In genomic region chr10:69124558-69125121, GRCh38 we compare ENCODE assay signal across 8 cellular contexts. TPM values are rescaled to one million over a fixed set of nuclear protein-coding genes. Genes with fewer than 3 reads are reported as not detected.
DNase-seq lines count a peak whose midpoint lies in the region; ATAC-seq and TF ChIP-seq lines count a peak whose summit lies in the region.

No MANE protein-coding gene starts in this region.

- H3K79me2 ChIP-seq in OCI-LY3 (ENCODE audit: low read length) = peaks cover 21% of the 10 kb centered on the region

- H3K27me3 Mint-ChIP-seq in neural crest cell (ENCODE audit: low read depth) = no peaks in the 10 kb centered on the region

- no peak overlapping the region for H2AFZ ChIP-seq in OCI-LY3 (ENCODE audit: low read depth, low read length)

- no peaks in the 10 kb centered on the region for H3K36me3 Mint-ChIP-seq in neural crest cell (ENCODE audit: low read depth)

- H3K27me3 ChIP-seq in OCI-LY3 (ENCODE audit: low read depth, low read length) = no peaks in the 10 kb centered on the region
- H3K27me3 ChIP-seq in thymus (ENCODE audit: control insufficient read depth, insufficient read depth) = no peaks in the 10 kb centered on the region

- H3K36me3 ChIP-seq in OCI-LY3 (replicated peaks; ENCODE audit: low read depth, low read length) = no peaks in the 10 kb centered on the region
- no peaks in the 10 kb centered on the region for H3K36me3 ChIP-seq in thymus (ENCODE audit: control insufficient read depth, insufficient read depth)

- H3K4me1 ChIP-seq in OCI-LY3 (ENCODE audit: low read length) (peaks cover 9% of the 10 kb centered on the region), thymus (ENCODE audit: control insufficient read depth, insufficient read depth, low read length) (no peaks in the 10 kb centered on the region)

- H3K4me3 ChIP-seq in OCI-LY3 (ENCODE audit: low read length) (peak overlapping the region; percentile 98), fibroblast of the aortic adventitia (ENCODE audit: low read depth, low read length) (peak overlapping the region; percentile 86), thymus (ENCODE audit: low read length) (peak overlapping the region; percentile 97)

- peaks cover 24% of the 10 kb centered on the region for H3K4me1 Mint-ChIP-seq in neural crest cell

- no peaks in the 10 kb centered on the region for H3K9me3 Mint-ChIP-seq in neural crest cell

- H3K4me3 Mint-ChIP-seq in neural crest cell = peak overlapping the region; percentile 99

- ATAC-seq in GM19023 (IDR thresholded peaks at IDR 0.05; ENCODE audit: unreplicated experiment) = peak; percentile 34
- ATAC-seq in HG03196 (IDR thresholded peaks at IDR 0.05; ENCODE audit: unreplicated experiment) = peak; percentile 30

- H3K9me3 ChIP-seq in OCI-LY3 (ENCODE audit: insufficient read depth, low read length) = no peaks in the 10 kb centered on the region
- no peaks in the 10 kb centered on the region for H3K9me3 ChIP-seq in thymus (ENCODE audit: control insufficient read depth)

- DNase-seq in Ammon's horn (ENCODE audit: low spot score) (peak; percentile 68), fibroblast of the aortic adventitia (ENCODE audit: low read depth) (peak; percentile 62), neural crest cell (ENCODE audit: low read depth, low spot score) (peak; percentile 12)
- peak; percentile 16 to 19 for DNase-seq in activated T-helper 1 cell treated with anti-CD3 and anti-CD28 coated beads, Interleukin-2, amount 50 U/mL, for 16 hours (ENCODE audit: low read depth in 1 of 2, low spot score in 1 of 2)

- H3K27ac ChIP-seq in OCI-LY3 (ENCODE audit: low read length) (no peak overlapping the region), thymus (ENCODE audit: low read depth) (peak overlapping the region; percentile 93)

- H3K9ac ChIP-seq in OCI-LY3 (ENCODE audit: low read length) = peak overlapping the region; percentile 54

- no peak for TF ChIP-seq CTCF in OCI-LY3 (IDR thresholded peaks at IDR 0.05; ENCODE audit: low read depth, low read length)
- no peak for TF ChIP-seq CTCF in fibroblast of the aortic adventitia (IDR thresholded peaks at IDR 0.05; ENCODE audit: insufficient read depth, low read length)
- TF ChIP-seq CTCF in neural crest cell (conservative IDR thresholded peaks at IDR 0.05) = no peak

- WGBS in thymus = under 1% methylated on average over 25 of the region's 25 CpGs

- peak overlapping the region; percentile 75 for H3K4me2 ChIP-seq in OCI-LY3 (ENCODE audit: low read length)

- H3K27ac Mint-ChIP-seq in neural crest cell (ENCODE audit: unreplicated experiment) = peak overlapping the region; percentile 98

- no peaks in the 10 kb centered on the region for H4K20me1 ChIP-seq in OCI-LY3 (ENCODE audit: insufficient read depth, low read length)

RNA-seq across cellular contexts. Expression of gene VPS26A, which starts 0.7 kb away (rescaled TPM):
- 49.2 and 54.9 TPM in 2 replicates for total RNA-seq in fibroblast of the aortic adventitia (ENCODE audit: low replicate concordance)
- total RNA-seq in neural crest cell = 62.2 and 63.2 TPM in 2 replicates
- polyA plus RNA-seq in thymus = 44.2 TPM

RNA-seq across cellular contexts. Expression of gene SRGN, which starts 36.7 kb away (rescaled TPM):
- total RNA-seq in fibroblast of the aortic adventitia (ENCODE audit: low replicate concordance) (65.8 and 127 TPM in 2 replicates), neural crest cell (not detected in 2 replicates)
- 549 TPM for polyA plus RNA-seq in thymus

RNA-seq across cellular contexts. Expression of gene SUPV3L1, which starts 55.4 kb away (rescaled TPM):
- total RNA-seq in fibroblast of the aortic adventitia (ENCODE audit: low replicate concordance) (31.0 and 67.4 TPM in 2 replicates), neural crest cell (35.6 and 39.4 TPM in 2 replicates)
- polyA plus RNA-seq in thymus = 76.7 TPM

Comparison
In these comparisons a context has a peak if more than half of its experiments do, and no peak if none do; other contexts are left out.
1. DNase-seq: peak in every context shown above with its lines; median percentile 68 in Ammon's horn; 62 in fibroblast of the aortic adventitia; 18 in activated T-helper 1 cell treated with anti-CD3 and anti-CD28 coated beads, Interleukin-2, amount 50 U/mL, for 16 hours; 12 in neural crest cell.
2. RNA of gene SRGN, which starts 36.7 kb away (total RNA-seq): 65.8 to 127 TPM in fibroblast of the aortic adventitia; not detected in neural crest cell; every median in the first group is over 10 times any median in the second.
3. Peak in every context shown above with its lines, with median percentiles within 50 percentile points of each other: H3K4me3 ChIP-seq.